10 cellular contexts compared by ENCODE assay signal in genomic region chr11:67486481-67487195, GRCh38. TPM values are rescaled to one million over a fixed set of nuclear protein-coding genes. Genes with fewer than 3 reads are reported as not detected.
DNase-seq lines count a peak whose midpoint lies in the region; ATAC-seq and TF ChIP-seq lines count a peak whose summit lies in the region.
"Had no signal": no experiment of that assay in that cellular context is flagged by ENCODE, and none has a peak within 500 bp of the region (broad histone marks: within the 10 kb centered on the region; RNA-seq: fewer than 3 reads in every experiment).

No MANE protein-coding gene starts in this region.

- ATAC-seq in GM19035 (IDR thresholded peaks at IDR 0.05; ENCODE audit: unreplicated experiment) (peak; percentile 28), HG02840 (IDR thresholded peaks at IDR 0.05; ENCODE audit: low FRiP score, unreplicated experiment) (no peak)

- H3K27me3 ChIP-seq in DOHH2 (ENCODE audit: control insufficient read depth, low read length) (no peaks in the 10 kb centered on the region), OCI-LY3 (ENCODE audit: low read depth, low read length) (no peaks in the 10 kb centered on the region), colonic mucosa (no peaks in the 10 kb centered on the region)
- H3K27me3 ChIP-seq: thyroid gland had no signal

- H3K27ac ChIP-seq in DOHH2 (ENCODE audit: low read depth, low read length) (peak overlapping the region; percentile 81), OCI-LY3 (ENCODE audit: low read length) (peak overlapping the region; percentile 82), colonic mucosa (no peak overlapping the region)
- H3K27ac ChIP-seq: PC-9, thyroid gland had no signal

- peaks cover 43% of the 10 kb centered on the region for H3K79me2 ChIP-seq in DOHH2 (ENCODE audit: control insufficient read depth, low read length)
- H3K79me2 ChIP-seq in OCI-LY3 (ENCODE audit: low read length): peaks cover 39% of the 10 kb centered on the region

- peaks cover 54% of the 10 kb centered on the region for H3K36me3 ChIP-seq in DOHH2 (ENCODE audit: control insufficient read depth, low read length)
- peaks cover 35% of the 10 kb centered on the region for H3K36me3 ChIP-seq in OCI-LY3 (replicated peaks; ENCODE audit: low read depth, low read length)
- peaks cover 6% of the 10 kb centered on the region for H3K36me3 ChIP-seq in colonic mucosa

- H2AFZ ChIP-seq in OCI-LY3 (ENCODE audit: low read depth, low read length): no peak overlapping the region
- H2AFZ ChIP-seq: PC-9 had no signal

- peak; percentile 32 for DNase-seq in germinal center (ENCODE audit: low spot score)
- DNase-seq in inferior parietal cortex (ENCODE audit: extremely low spot score): no peak
- no peak for DNase-seq in dermis blood vessel endothelial cell
- no peak for DNase-seq in colonic mucosa
- DNase-seq: thyroid gland had no signal

- no peaks in the 10 kb centered on the region for H4K20me1 ChIP-seq in DOHH2 (ENCODE audit: control insufficient read depth, insufficient read depth, low read depth, low read length)
- peaks cover 10% of the 10 kb centered on the region; the same call in 1 of the 2 replicates for H4K20me1 ChIP-seq in OCI-LY3 (ENCODE audit: insufficient read depth, low read length)

- intact Hi-C loops in colonic mucosa (cut with DNase I): no loop called here

- H3F3A ChIP-seq in DOHH2 (ENCODE audit: control insufficient read depth, insufficient read depth): peaks cover 30% of the 10 kb centered on the region

- no peaks in the 10 kb centered on the region for H3K9me2 ChIP-seq in DOHH2 (replicated peaks; ENCODE audit: control insufficient read depth, low read length)

- peak overlapping the region; percentile 47 for H3K4me3 ChIP-seq in DOHH2 (ENCODE audit: low read length)
- no peak overlapping the region; the same call in 1 of the 2 replicates for H3K4me3 ChIP-seq in OCI-LY3 (ENCODE audit: low read length)
- no peak overlapping the region for H3K4me3 ChIP-seq in colonic mucosa
- H3K4me3 ChIP-seq: PC-9, thyroid gland had no signal

- H3K4me2 ChIP-seq in DOHH2 (ENCODE audit: low read length) (peak overlapping the region; percentile 86), OCI-LY3 (ENCODE audit: low read length) (peak overlapping the region; percentile 95)
- H3K4me2 ChIP-seq: PC-9 had no signal

- H3K9ac ChIP-seq in OCI-LY3 (ENCODE audit: low read length) (no peak overlapping the region), colonic mucosa (ENCODE audit: low read depth in 2 of 2, low read length in 2 of 2) (no peak overlapping the region)

- H3K9me3 ChIP-seq in DOHH2 (ENCODE audit: control insufficient read depth, insufficient read depth, low read length): no peaks in the 10 kb centered on the region
- no peaks in the 10 kb centered on the region for H3K9me3 ChIP-seq in OCI-LY3 (ENCODE audit: insufficient read depth, low read length)
- no peaks in the 10 kb centered on the region for H3K9me3 ChIP-seq in colonic mucosa
- H3K9me3 ChIP-seq: thyroid gland had no signal

- TF ChIP-seq CTCF in DOHH2 (IDR thresholded peaks at IDR 0.05; ENCODE audit: low read depth, low read length, poor library complexity, severe bottlenecking): no peak
- no peak for TF ChIP-seq CTCF in OCI-LY3 (IDR thresholded peaks at IDR 0.05; ENCODE audit: low read depth, low read length)
- no peak for TF ChIP-seq CTCF in colonic mucosa (IDR thresholded peaks at IDR 0.05)

- peaks cover 48% of the 10 kb centered on the region for H3K4me1 ChIP-seq in DOHH2 (ENCODE audit: control insufficient read depth, low read length)
- H3K4me1 ChIP-seq in OCI-LY3 (ENCODE audit: low read length): peaks cover 57% of the 10 kb centered on the region
- H3K4me1 ChIP-seq in colonic mucosa: peaks cover 11% of the 10 kb centered on the region

RNA-seq across cellular contexts. Expression of gene AIP, which starts 3.8 kb away (rescaled TPM):
- 81.0 and 124 TPM in 2 replicates for total RNA-seq in dermis blood vessel endothelial cell
- 10 to 100 TPM; 45.3 to 57.9 TPM for total RNA-seq in colonic mucosa

RNA-seq across cellular contexts. Expression of gene TMEM134, which starts 17.6 kb away (rescaled TPM):
- total RNA-seq in dermis blood vessel endothelial cell (30.6 and 40.9 TPM in 2 replicates), colonic mucosa (10 to 100 TPM; 50.1 to 59.5 TPM)

RNA-seq across cellular contexts. Expression of gene PITPNM1, which starts 18.5 kb away (rescaled TPM):
- total RNA-seq in dermis blood vessel endothelial cell: 4.8 and 10.7 TPM in 2 replicates
- total RNA-seq in colonic mucosa: 10 to 100 TPM; 89.3 to 91.4 TPM

RNA-seq across cellular contexts. Expression of gene CDK2AP2, which starts 21.3 kb away (rescaled TPM):
- total RNA-seq in dermis blood vessel endothelial cell (25.2 and 42.2 TPM in 2 replicates), colonic mucosa (100 to 1,000 TPM in 1 of 2 donors, 10 to 100 TPM in 1; 91.6 to 142 TPM)

RNA-seq across cellular contexts. Expression of gene CABP4, which starts 31.5 kb away (rescaled TPM):
- total RNA-seq in dermis blood vessel endothelial cell (1.0 and 4.9 TPM in 2 replicates), colonic mucosa (under 1 TPM; 0.20 to 0.53 TPM)
